ENCODE assay signal across 9 cellular contexts in genomic region chr1:156420209-156421061, GRCh38. TPM values are rescaled to one million over a fixed set of nuclear protein-coding genes. Genes with fewer than 3 reads are reported as not detected.
A peak's percentile ranks its signal among the peaks of the same experiment; 100 is the strongest.
DNase-seq lines count a peak whose midpoint lies in the region; ATAC-seq and TF ChIP-seq lines count a peak whose summit lies in the region.
"Had no signal": no experiment of that assay in that cellular context is flagged by ENCODE, and none has a peak within 500 bp of the region (broad histone marks: within the 10 kb centered on the region; RNA-seq: fewer than 3 reads in every experiment).

No MANE protein-coding gene starts in this region.

- ATAC-seq in activated B cell treated with CpG ODN at 0.5 μM for 24 hours (ENCODE audit: low read depth) (peak; percentile 49), HG03460 (IDR thresholded peaks at IDR 0.05; ENCODE audit: unreplicated experiment) (no peak)

- H3K27me3 ChIP-seq in endodermal cell (ENCODE audit: control insufficient read depth, insufficient read depth, low read length, poor library complexity, severe bottlenecking) (peaks cover 97% of the 10 kb centered on the region), spleen (replicated peaks in 1 of 7) (peaks cover 0 to 100% (median 55%) of the 10 kb centered on the region in 7 donors)

- intact Hi-C loops in activated B cell treated with CpG ODN at 0.5 μM for 24 hours (cut with micrococcal nuclease) (loop anchor here (2.0 kb wide), 1 partner anchor 14 kb away; no protein-coding TSS in a partner anchor), spleen (cut with DNase I; ENCODE audit: low total_unique reads) (no loop called here)

- WGBS in endodermal cell (ENCODE audit: insufficient coverage in 1 of 2, insufficient read length in 1 of 2), 2 experiments: 3 to 6% methylated on average over 42 to 63 of the region's 68 CpGs
- WGBS in spleen, 5 donors: 5 to 7% (median 5%) methylated on average over 52 to 68 of the region's 68 CpGs

- H3K9ac ChIP-seq in endodermal cell (ENCODE audit: extremely low read depth, low read length, poor library complexity, severe bottlenecking): no peak overlapping the region

- H3K27ac Mint-ChIP-seq in activated B cell treated with CpG ODN at 0.5 μM for 24 hours (no peak overlapping the region), endodermal cell (no peak overlapping the region)

- peaks cover 77% of the 10 kb centered on the region for H3K27me3 Mint-ChIP-seq in activated B cell treated with CpG ODN at 0.5 μM for 24 hours
- H3K27me3 Mint-ChIP-seq in endodermal cell (ENCODE audit: insufficient read depth): peaks cover 81% of the 10 kb centered on the region

- POLR2A ChIA-PET in activated B cell treated with CpG ODN at 0.5 μM for 24 hours (lab: Charles Lee): interaction anchor here (1.9 kb wide), 1 partner anchor 80 kb away, joined by 5 read pairs; the partner anchor contains the start of gene MEF2D

- H3K4me3 ChIP-seq in endodermal cell (ENCODE audit: low read length): peak overlapping the region; percentile 70
- peak overlapping the region; percentile 22 to 69 (median 42) for H3K4me3 ChIP-seq in spleen

- H3K9me3 Mint-ChIP-seq in activated B cell treated with CpG ODN at 0.5 μM for 24 hours (no peaks in the 10 kb centered on the region), endodermal cell (no peaks in the 10 kb centered on the region)

- H3K4me1 Mint-ChIP-seq in activated B cell treated with CpG ODN at 0.5 μM for 24 hours: peaks cover 23% of the 10 kb centered on the region
- peaks cover 39% of the 10 kb centered on the region for H3K4me1 Mint-ChIP-seq in endodermal cell

- TF ChIP-seq CTCF in activated B cell treated with CpG ODN at 0.5 μM for 24 hours (IDR thresholded peaks at IDR 0.05): no peak
- peak; percentile 11 for TF ChIP-seq CTCF in endodermal cell (conservative IDR thresholded peaks at IDR 0.05)
- no peak for TF ChIP-seq CTCF in spleen (IDR thresholded peaks at IDR 0.05 in 8 of 11, conservative IDR thresholded peaks at IDR 0.05 in 3 of 11)

- H3K4me3 Mint-ChIP-seq in activated B cell treated with CpG ODN at 0.5 μM for 24 hours: peak overlapping the region; percentile 89
- H3K4me3 Mint-ChIP-seq in endodermal cell: peak overlapping the region; percentile 56

- DNase-seq in NCI-H2227 (lab: John Stamatoyannopoulos, UW; ENCODE audit: unreplicated experiment): peak; percentile 29
- no peak for DNase-seq in NCI-H2227 treated with DMSO at 0.1 percent for 48 hours (lab: John Stamatoyannopoulos, UW)
- peak; percentile 44 for DNase-seq in activated B cell treated with CpG ODN at 0.5 μM for 24 hours
- peak; percentile 76 for DNase-seq in endodermal cell
- DNase-seq in spleen: no peak
- DNase-seq in medulla oblongata (ENCODE audit: extremely low spot score): no peak
- DNase-seq in Ammon's horn (ENCODE audit: low spot score): no peak

- peaks cover 6% of the 10 kb centered on the region for H3K36me3 ChIP-seq in endodermal cell (ENCODE audit: control insufficient read depth, insufficient read depth, low read length)
- H3K36me3 ChIP-seq in spleen: no peaks in the 10 kb centered on the region

- CTCF ChIA-PET in activated B cell treated with CpG ODN at 0.5 μM for 24 hours (lab: Charles Lee): interaction anchor here (0.8 to 1.6 kb wide), 6 partner anchors 10 to 134 kb away, joined by 3 to 16 read pairs (median 3); no protein-coding TSS in a partner anchor

- H3K4me1 ChIP-seq in endodermal cell (ENCODE audit: control insufficient read depth, insufficient read depth, low read length) (peaks cover 12% of the 10 kb centered on the region), spleen (peaks cover 14 to 37% (median 25%) of the 10 kb centered on the region in 6 donors)

- H3K9me3 ChIP-seq in endodermal cell (ENCODE audit: control insufficient read depth, low read length) (no peaks in the 10 kb centered on the region), spleen (no peaks in the 10 kb centered on the region)

- H3K36me3 Mint-ChIP-seq in activated B cell treated with CpG ODN at 0.5 μM for 24 hours (ENCODE audit: low read depth) (peaks cover 2% of the 10 kb centered on the region), endodermal cell (ENCODE audit: low read depth) (peaks cover 2% of the 10 kb centered on the region)

- H3K27ac ChIP-seq in endodermal cell (ENCODE audit: low read depth, low read length) (no peak overlapping the region), spleen (no peak overlapping the region)

- no peak for TF ChIP-seq POLR2A in spleen (IDR thresholded peaks at IDR 0.05)

RNA-seq across cellular contexts. Expression of gene RHBG, which starts 51.4 kb away (rescaled TPM):
- total RNA-seq in activated B cell treated with CpG ODN at 0.5 μM for 24 hours (not detected in 2 replicates), endodermal cell (1 to 10 TPM; 3.9 to 4.0 TPM), spleen (1 to 10 TPM in 1 of 7 donors, under 1 TPM in 1, not detected in 5; 0.67 to 1.4 TPM)
- polyA plus RNA-seq in endodermal cell (2013, experiment 1 of 2): 0.50 TPM
- polyA plus RNA-seq in endodermal cell (2013, experiment 2 of 2): 0.33 TPM
- polyA plus RNA-seq in spleen: under 1 TPM; 0.05 to 0.38 (median 0.13) TPM
- total RNA-seq: pulmonary artery endothelial cell had no signal

Comparison
In these comparisons a context has a peak if more than half of its experiments do, and no peak if none do; other contexts are left out.
1. DNase-seq: peak in NCI-H2227 (single experiment), activated B cell treated with CpG ODN at 0.5 μM for 24 hours (single experiment) and endodermal cell (single experiment); none in NCI-H2227 treated with DMSO at 0.1 percent for 48 hours (single experiment), spleen (single experiment), medulla oblongata (single experiment) and Ammon's horn (single experiment).